16 cellular contexts compared by ENCODE assay signal in genomic region chrX:154349359-154349935, GRCh38. TPM values are rescaled to one million over a fixed set of nuclear protein-coding genes. Genes with fewer than 3 reads are reported as not detected.
A peak's percentile ranks its signal among the peaks of the same experiment; 100 is the strongest.
DNase-seq lines count a peak whose midpoint lies in the region; ATAC-seq and TF ChIP-seq lines count a peak whose summit lies in the region.
"Had no signal": no experiment of that assay in that cellular context is flagged by ENCODE, and none has a peak within 500 bp of the region (broad histone marks: within the 10 kb centered on the region; RNA-seq: fewer than 3 reads in every experiment).

No MANE protein-coding gene starts in this region.

- POLR2A ChIA-PET in RWPE1 (lab: Yijun Ruan, JAX; ENCODE audit: low non-redundant PET) = no interaction called here

- H3K27ac ChIP-seq in cardiac muscle cell (peak overlapping the region; percentile 51), right atrium auricular region (no peak overlapping the region), RWPE1 (peak overlapping the region; percentile 97), right cardiac atrium (ENCODE audit: low read length) (no peak overlapping the region), thoracic aorta (peak overlapping the region; percentile 47 to 49), brain microvascular endothelial cell (no peak overlapping the region), mesendoderm (ENCODE audit: low read depth, low read length) (no peak overlapping the region)
- H3K27ac ChIP-seq: tibial nerve had no signal

- H3K4me2 ChIP-seq in mesendoderm (ENCODE audit: low read length) = no peak overlapping the region

- no peak overlapping the region for H3K18ac ChIP-seq in mesendoderm (ENCODE audit: low read length)

- intact Hi-C loops in right cardiac atrium (cut with DNase I) = no loop called here

- no peak overlapping the region for H3K9ac ChIP-seq in mesendoderm (ENCODE audit: low read length)

- no peak overlapping the region for H4K8ac ChIP-seq in mesendoderm (ENCODE audit: low read depth, low read length)

- in situ Hi-C loops in brain microvascular endothelial cell (cut with HindIII; ENCODE audit: low pct_ligation_motif_present, low sequenced_read_pairs) = no loop called here

- no peak overlapping the region for H2AK5ac ChIP-seq in mesendoderm (ENCODE audit: low read length)

- H3K9me3 ChIP-seq in cardiac muscle cell (ENCODE audit: low read depth) (no peaks in the 10 kb centered on the region), right atrium auricular region (no peaks in the 10 kb centered on the region), right cardiac atrium (ENCODE audit: control insufficient read depth, low read length) (no peaks in the 10 kb centered on the region), thoracic aorta (no peaks in the 10 kb centered on the region)
- H3K9me3 ChIP-seq: tibial nerve had no signal

- H3K23ac ChIP-seq in mesendoderm (ENCODE audit: low read length) = no peak overlapping the region

- H2BK120ac ChIP-seq in mesendoderm (ENCODE audit: low read depth, low read length) = no peak overlapping the region

- H3K79me2 ChIP-seq in mesendoderm (ENCODE audit: control insufficient read depth, insufficient read depth, low read length) = no peaks in the 10 kb centered on the region

- H2BK5ac ChIP-seq in mesendoderm (ENCODE audit: low read length) = no peak overlapping the region

- no peak overlapping the region for H3K56ac ChIP-seq in mesendoderm (ENCODE audit: low read length)

- H3K79me1 ChIP-seq in mesendoderm (ENCODE audit: low read length) = no peaks in the 10 kb centered on the region

- WGBS in right cardiac atrium = 61% methylated on average over 19 of the region's 19 CpGs
- WGBS in mesendoderm (ENCODE audit: extremely low coverage, insufficient coverage, low lambda C conversion rate) = no CpG with 5 or more reads among the region's 19 CpGs

- H2BK15ac ChIP-seq in mesendoderm (replicated peaks; ENCODE audit: low read depth) = no peak overlapping the region

- ATAC-seq in right cardiac atrium (no peak), thoracic aorta (ENCODE audit: insufficient number of reproducible peaks, low FRiP score, low read depth) (no peak)

- H3K36me3 ChIP-seq in cardiac muscle cell (peaks cover 26% of the 10 kb centered on the region), right atrium auricular region (peaks cover 58% of the 10 kb centered on the region), thoracic aorta (peaks cover 55% of the 10 kb centered on the region), brain microvascular endothelial cell (replicated peaks) (peaks cover 63% of the 10 kb centered on the region), mesendoderm (ENCODE audit: control insufficient read depth, insufficient read depth, low read length) (peaks cover 18% of the 10 kb centered on the region)

- DNase-seq in cardiac muscle cell (ENCODE audit: low read depth in 1 of 2, low spot score in 1 of 2) (peak; percentile 0 to 9), right atrium auricular region (ENCODE audit: low spot score) (no peak), RWPE1 (ENCODE audit: low spot score) (no peak), right cardiac atrium (peak; percentile 15 to 49 (median 46)), thoracic aorta (ENCODE audit: low spot score) (no peak), brain microvascular endothelial cell (no peak), GF-D8 (lab: John Stamatoyannopoulos, UW) (no peak), mesendoderm (no peak)
- DNase-seq: amygdala; dermis blood vessel endothelial cell; DMS53; NK-92 treated with Interleukin-12 subunit alpha and Interleukin-12 subunit beta, amount 100 ng/mL, for 24 hours had no signal

- CTCF ChIA-PET in RWPE1 (lab: Yijun Ruan, JAX) = interaction anchor here (0.7 kb wide), 1 partner anchor 268 kb away, joined by 3 read pairs; no protein-coding TSS in a partner anchor

- no peak overlapping the region for H4K5ac ChIP-seq in mesendoderm (ENCODE audit: low read length)

- no peak overlapping the region for H3K4ac ChIP-seq in mesendoderm (ENCODE audit: low read depth, low read length)

- H3K27me3 ChIP-seq in cardiac muscle cell = no peaks in the 10 kb centered on the region
- no peaks in the 10 kb centered on the region for H3K27me3 ChIP-seq in right atrium auricular region
- no peaks in the 10 kb centered on the region for H3K27me3 ChIP-seq in right cardiac atrium (ENCODE audit: control insufficient read depth, insufficient read depth)
- H3K27me3 ChIP-seq in thoracic aorta (replicated peaks; ENCODE audit: insufficient read depth) = no peaks in the 10 kb centered on the region
- no peaks in the 10 kb centered on the region for H3K27me3 ChIP-seq in brain microvascular endothelial cell (replicated peaks)
- no peaks in the 10 kb centered on the region for H3K27me3 ChIP-seq in mesendoderm (ENCODE audit: insufficient read depth, low read length, poor library complexity)
- H3K27me3 ChIP-seq: tibial nerve had no signal

- H3K4me3 ChIP-seq in cardiac muscle cell (no peak overlapping the region), right atrium auricular region (no peak overlapping the region), right cardiac atrium (ENCODE audit: low read length) (no peak overlapping the region), thoracic aorta (no peak overlapping the region), brain microvascular endothelial cell (ENCODE audit: low read depth, low read length) (no peak overlapping the region), mesendoderm (ENCODE audit: low read length) (no peak overlapping the region)
- H3K4me3 ChIP-seq: tibial nerve had no signal

- H3K4me1 ChIP-seq in cardiac muscle cell (ENCODE audit: low read depth) (no peaks in the 10 kb centered on the region), right atrium auricular region (no peaks in the 10 kb centered on the region), right cardiac atrium (ENCODE audit: control insufficient read depth, insufficient read depth, low read length) (no peaks in the 10 kb centered on the region), thoracic aorta (ENCODE audit: control insufficient read depth in 1 of 2, low read depth in 2 of 2) (no peaks in the 10 kb centered on the region), mesendoderm (ENCODE audit: control insufficient read depth, low read depth, low read length) (no peaks in the 10 kb centered on the region)
- H3K4me1 ChIP-seq: tibial nerve had no signal

- TF ChIP-seq CTCF in cardiac muscle cell (IDR thresholded peaks at IDR 0.05; ENCODE audit: low read depth, low read length) (no peak), right atrium auricular region (IDR thresholded peaks at IDR 0.05) (no peak), RWPE1 (conservative IDR thresholded peaks at IDR 0.05; ENCODE audit: low read depth) (no peak), thoracic aorta (IDR thresholded peaks at IDR 0.05) (no peak), brain microvascular endothelial cell (IDR thresholded peaks at IDR 0.05; ENCODE audit: low read depth, low read length, missing control alignments) (no peak)

RNA-seq across cellular contexts. Expression of gene FLNA, which starts 25.0 kb away (rescaled TPM):
- 405 and 447 TPM in 2 replicates for total RNA-seq in cardiac muscle cell
- 250 and 341 TPM in 2 replicates for polyA plus RNA-seq in cardiac muscle cell
- total RNA-seq in right atrium auricular region = 100 to 1,000 TPM; 263 to 419 TPM
- 100 to 1,000 TPM; 262 to 363 (median 298) TPM for total RNA-seq in right cardiac atrium
- polyA plus RNA-seq in right cardiac atrium = 271 TPM
- total RNA-seq in thoracic aorta = over 10,000 TPM in 1 of 2 donors, 1,000 to 10,000 TPM in 1; 5,928 to 11,236 TPM
- 552 TPM for polyA plus RNA-seq in mesendoderm (2013, experiment 1 of 2)
- polyA plus RNA-seq in mesendoderm (2013, experiment 2 of 2) = 515 TPM

RNA-seq across cellular contexts. Expression of gene EMD, which starts 29.6 kb away (rescaled TPM):
- total RNA-seq in cardiac muscle cell (56.9 and 66.2 TPM in 2 replicates), right atrium auricular region (10 to 100 TPM; 41.5 to 47.0 TPM), right cardiac atrium (10 to 100 TPM; 58.5 to 72.9 (median 60.0) TPM), thoracic aorta (10 to 100 TPM; 43.8 to 74.2 TPM)
- polyA plus RNA-seq in cardiac muscle cell (77.7 and 91.2 TPM in 2 replicates), right cardiac atrium (86.1 TPM)
- polyA plus RNA-seq in mesendoderm (2013, experiment 1 of 2) = 45.5 TPM
- polyA plus RNA-seq in mesendoderm (2013, experiment 2 of 2) = 46.7 TPM

RNA-seq across cellular contexts. Expression of gene RPL10, which starts 48.7 kb away (rescaled TPM):
- total RNA-seq in cardiac muscle cell = 2,299 and 4,006 TPM in 2 replicates
- 1,000 and 1,150 TPM in 2 replicates for polyA plus RNA-seq in cardiac muscle cell
- 1,000 to 10,000 TPM; 1,667 to 4,587 TPM for total RNA-seq in right atrium auricular region
- total RNA-seq in right cardiac atrium = 1,000 to 10,000 TPM; 2,034 to 2,544 (median 2,211) TPM
- 2,857 TPM for polyA plus RNA-seq in right cardiac atrium
- 1,000 to 10,000 TPM; 2,221 to 4,479 TPM for total RNA-seq in thoracic aorta
- 3,546 TPM for polyA plus RNA-seq in mesendoderm (2013, experiment 1 of 2)
- 3,495 TPM for polyA plus RNA-seq in mesendoderm (2013, experiment 2 of 2)

RNA-seq across cellular contexts. Expression of gene TKTL1, which starts 53.9 kb away (rescaled TPM):
- total RNA-seq in cardiac muscle cell = not detected in 2 replicates
- polyA plus RNA-seq in cardiac muscle cell = not detected in 2 replicates
- total RNA-seq in right atrium auricular region = 1 to 10 TPM; 1.1 to 4.0 TPM
- 10 to 100 TPM in 1 of 4 donors, 1 to 10 TPM in 3; 5.5 to 11.9 (median 9.1) TPM for total RNA-seq in right cardiac atrium
- 6.0 TPM for polyA plus RNA-seq in right cardiac atrium
- total RNA-seq in thoracic aorta = under 1 TPM in 1 of 2 donors, not detected in 1; 0.42 TPM
- not detected for polyA plus RNA-seq in mesendoderm (2013, experiment 1 of 2)
- 0.01 TPM for polyA plus RNA-seq in mesendoderm (2013, experiment 2 of 2)
- total RNA-seq: dermis blood vessel endothelial cell, fibroblast of lung, osteocyte, tibial nerve had no signal
- polyA plus RNA-seq: fibroblast of lung had no signal

RNA-seq across cellular contexts. Expression of gene TEX28, which starts 54.5 kb away (rescaled TPM):
- total RNA-seq in cardiac muscle cell (not detected in 2 replicates), right atrium auricular region (not detected), right cardiac atrium (not detected), thoracic aorta (not detected)
- polyA plus RNA-seq in cardiac muscle cell (not detected in 2 replicates), right cardiac atrium (not detected)
- not detected for polyA plus RNA-seq in mesendoderm (2013, experiment 1 of 2)
- not detected for polyA plus RNA-seq in mesendoderm (2013, experiment 2 of 2)
- total RNA-seq: dermis blood vessel endothelial cell, fibroblast of lung, osteocyte, SK-MEL-5, tibial nerve had no signal
- polyA plus RNA-seq: fibroblast of lung had no signal

Comparison
In these comparisons a context has a peak if more than half of its experiments do, and no peak if none do; other contexts are left out.
1. DNase-seq: peak in cardiac muscle cell (2 of 2) and right cardiac atrium (3 of 3); none in right atrium auricular region (single experiment), RWPE1 (single experiment), thoracic aorta (single experiment), brain microvascular endothelial cell (single experiment), GF-D8 (single experiment) and mesendoderm (single experiment).
2. H3K27ac ChIP-seq: peak in cardiac muscle cell (single experiment), RWPE1 (single experiment) and thoracic aorta (2 of 2); none in right atrium auricular region (0 of 2), right cardiac atrium (single experiment), brain microvascular endothelial cell (single experiment) and mesendoderm (single experiment).
3. RNA of gene FLNA, which starts 25.0 kb away (total RNA-seq): 5,928 to 11,236 TPM in thoracic aorta; 405 to 447 TPM in cardiac muscle cell, 263 to 419 TPM in right atrium auricular region and 262 to 363 TPM in right cardiac atrium; every median in the first group is over 10 times any median in the second.